ENCODE assay signal across 9 cellular contexts in the genomic region with DNA sequence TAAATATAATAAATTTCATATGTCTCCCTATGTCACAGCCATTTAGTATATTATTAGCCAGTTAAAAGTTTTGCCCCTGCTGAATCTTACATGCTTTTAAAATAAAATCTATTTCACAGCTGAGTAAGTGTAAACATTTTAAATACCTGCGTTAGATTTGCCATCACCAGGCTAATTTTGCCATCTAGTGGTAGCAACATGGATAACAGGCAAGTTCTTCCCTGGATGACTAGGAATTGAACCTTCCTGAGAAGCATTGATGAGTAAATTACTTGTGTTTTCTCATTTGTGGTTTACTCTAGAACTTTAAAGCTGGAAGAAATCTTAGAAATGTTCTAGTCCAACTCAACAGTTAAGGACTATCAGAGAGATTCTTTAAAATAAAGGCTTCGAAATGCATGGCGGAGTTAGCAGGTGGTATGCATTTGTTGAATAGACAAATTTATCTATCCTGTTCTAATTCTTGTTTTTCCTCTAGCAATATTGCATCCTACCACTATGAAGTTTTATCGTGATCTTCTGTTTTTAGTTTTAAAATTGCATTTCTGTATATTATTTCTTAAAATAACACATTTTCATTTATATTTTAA. TPM values are rescaled to one million over a fixed set of nuclear protein-coding genes. Genes with fewer than 3 reads are reported as not detected.
DNase-seq lines count a peak whose midpoint lies in the region; ATAC-seq and TF ChIP-seq lines count a peak whose summit lies in the region.
"Had no signal": no experiment of that assay in that cellular context is flagged by ENCODE, and none has a peak within 500 bp of the region (broad histone marks: within the 10 kb centered on the region; RNA-seq: fewer than 3 reads in every experiment).

No MANE protein-coding gene starts in this region.

- no peaks in the 10 kb centered on the region for H3K36me3 Mint-ChIP-seq in CD8-positive, alpha-beta T cell

- H3K27me3 ChIP-seq in CD8-positive, alpha-beta T cell (ENCODE audit: insufficient read depth, low read length): no peaks in the 10 kb centered on the region

- in situ Hi-C loops in GM13976 (cut with MboI; ENCODE audit: low sequenced_read_pairs, unreplicated experiment): loop anchor here (5.0 kb wide), 1 partner anchor 293 kb away; no protein-coding TSS in a partner anchor

- CTCF ChIA-PET in CD8-positive, alpha-beta T cell (lab: Charles Lee): interaction anchor here (0.7 to 4.0 kb wide), 9 partner anchors 161 to 1243 kb away, joined by 3 to 40 read pairs (median 4); a partner anchor contains a TSS

- no peak overlapping the region for H3K4me3 ChIP-seq in CD8-positive, alpha-beta T cell (ENCODE audit: low read depth, low read length)
- H3K4me3 ChIP-seq: skin epidermis had no signal

- peak; percentile 71 for TF ChIP-seq CTCF in CD8-positive, alpha-beta T cell (IDR thresholded peaks at IDR 0.05)
- peak; percentile 66 for TF ChIP-seq CTCF in GM13976 (IDR thresholded peaks at IDR 0.05; ENCODE audit: borderline replicate concordance, control extremely low read depth, extremely low read depth, insufficient read depth, missing control alignments)

- no peaks in the 10 kb centered on the region for H3K9me3 Mint-ChIP-seq in CD8-positive, alpha-beta T cell

- no peaks in the 10 kb centered on the region for H3K4me1 ChIP-seq in CD8-positive, alpha-beta T cell (ENCODE audit: insufficient read depth, low read length)

- H3K27me3 Mint-ChIP-seq in CD8-positive, alpha-beta T cell (ENCODE audit: low read depth): peaks cover 31% of the 10 kb centered on the region

- no peak for ATAC-seq in CD8-positive, alpha-beta T cell
- peak; percentile 66 for ATAC-seq in HG03342 (IDR thresholded peaks at IDR 0.05; ENCODE audit: unreplicated experiment)
- no peak for ATAC-seq in sciatic nerve

- H3K27ac ChIP-seq in CD8-positive, alpha-beta T cell (ENCODE audit: low read depth, low read length): no peak overlapping the region
- H3K27ac ChIP-seq: skin epidermis had no signal

- H3K9me3 ChIP-seq in CD8-positive, alpha-beta T cell (ENCODE audit: low read length): no peaks in the 10 kb centered on the region

- POLR2A ChIA-PET in CD8-positive, alpha-beta T cell (lab: Charles Lee): no interaction called here

- no peak for DNase-seq in CD8-positive, alpha-beta T cell
- DNase-seq in GM13976 (ENCODE audit: low spot score) (peak; percentile 59), NOMO-1 treated with dmso at 0.1 percent for 144 hours (lab: John Stamatoyannopoulos, UW; ENCODE audit: unreplicated experiment) (peak; percentile 3), cerebellum (ENCODE audit: low spot score) (peak; percentile 34), medulla oblongata (ENCODE audit: extremely low spot score) (peak; percentile 79), NCI-H226 (no peak), sciatic nerve (ENCODE audit: low spot score) (no peak)

- H3K27ac Mint-ChIP-seq in CD8-positive, alpha-beta T cell: no peak overlapping the region

- H3K36me3 ChIP-seq in CD8-positive, alpha-beta T cell (ENCODE audit: insufficient read depth, low read length): no peaks in the 10 kb centered on the region

- intact Hi-C loops in CD8-positive, alpha-beta T cell (cut with DNase I, micrococcal nuclease): loop anchor here (1.0 to 10.0 kb wide), 5 partner anchors 292 to 1244 kb away; a partner anchor contains a TSS
- intact Hi-C loops in sciatic nerve (cut with DNase I): loop anchor here (5.0 kb wide), 2 partner anchors 98 to 298 kb away; no protein-coding TSS in a partner anchor

- H3K4me1 Mint-ChIP-seq in CD8-positive, alpha-beta T cell (ENCODE audit: low read depth): peaks cover 11% of the 10 kb centered on the region

- H3K4me3 Mint-ChIP-seq in CD8-positive, alpha-beta T cell: no peak overlapping the region

RNA-seq across cellular contexts. Expression of a gene that starts 2.6 kb away (rescaled TPM):
- under 1 TPM; 0.31 to 0.33 TPM for total RNA-seq in CD8-positive, alpha-beta T cell
- total RNA-seq in cerebellum: 2.4 TPM
- total RNA-seq in sciatic nerve: 3.2 TPM

Comparison
In these comparisons a context has a peak if more than half of its experiments do, and no peak if none do; other contexts are left out.
1. DNase-seq: peak in GM13976 (single experiment), NOMO-1 treated with dmso at 0.1 percent for 144 hours (single experiment), cerebellum (single experiment) and medulla oblongata (single experiment); none in CD8-positive, alpha-beta T cell (0 of 7), NCI-H226 (single experiment) and sciatic nerve (single experiment).